In genomic region chr2:96386470-96386869, GRCh38 we compare ENCODE assay signal across 23 cellular contexts. TPM values are rescaled to one million over a fixed set of nuclear protein-coding genes. Genes with fewer than 3 reads are reported as not detected.
A peak's percentile ranks its signal among the peaks of the same experiment; 100 is the strongest.
DNase-seq lines count a peak whose midpoint lies in the region; ATAC-seq lines count a peak whose summit lies in the region.
"Had no signal": no experiment of that assay in that cellular context is flagged by ENCODE, and none has a peak within 500 bp of the region (broad histone marks: within the 10 kb centered on the region; RNA-seq: fewer than 3 reads in every experiment).

No MANE protein-coding gene starts in this region.

- intact Hi-C loops in posterior vena cava (cut with DNase I) = no loop called here

- ATAC-seq in HG03139 (IDR thresholded peaks at IDR 0.05; ENCODE audit: unreplicated experiment) (no peak), GM21526 (IDR thresholded peaks at IDR 0.05; ENCODE audit: low FRiP score, unreplicated experiment) (no peak)
- ATAC-seq: activated CD8-positive, alpha-beta memory T cell treated with anti-CD3 and anti-CD28 coated beads, Interleukin-2, amount 10 ng/mL, durations not matched to agents 7 days and 5 days; mucosa of descending colon; pancreas; T-helper 17 cell had no signal

- DNase-seq in EH (ENCODE audit: low read depth) = peak; percentile 51
- DNase-seq in NCI-H146 treated with DMSO at 0.1 percent for 48 hours (lab: John Stamatoyannopoulos, UW; ENCODE audit: unreplicated experiment) = peak; percentile 34
- peak; percentile 23 for DNase-seq in SW480 (ENCODE audit: low spot score)
- DNase-seq in posterior vena cava (ENCODE audit: low spot score) = peak; percentile 23
- no peak for DNase-seq in NCI-H524 (lab: John Stamatoyannopoulos, UW)
- DNase-seq: activated CD4-positive, alpha-beta T cell treated with anti-CD3 and anti-CD28 coated beads, Interleukin-2, amount 10 ng/mL, durations not matched to agents 7 days and 5 days; activated CD8-positive, alpha-beta memory T cell treated with anti-CD3 and anti-CD28 coated beads, Interleukin-2, amount 10 ng/mL, durations not matched to agents 7 days and 5 days; anterior cingulate cortex; caudate nucleus; dermis blood vessel endothelial cell; H9; immature natural killer cell; left ventricle myocardium inferior; mucosa of descending colon; NCI-H2107; NCI-H526 treated with DMSO at 0.1 percent for 48 hours; nephron progenitor cell; pancreas; PC-9; substantia nigra; T-helper 17 cell had no signal

RNA-seq across cellular contexts. Expression of gene NCAPH, which starts 50.9 kb away (rescaled TPM):
- under 1 TPM; 0.51 to 1.00 TPM for total RNA-seq in posterior vena cava

Comparison
In these comparisons a context has a peak if more than half of its experiments do, and no peak if none do; other contexts are left out.
1. DNase-seq: peak in EH (single experiment), NCI-H146 treated with DMSO at 0.1 percent for 48 hours (single experiment), SW480 (single experiment) and posterior vena cava (single experiment); none in NCI-H524 (0 of 2).